ENCODE assay signal across 19 cellular contexts in genomic region chr3:64329037-64329436, GRCh38.
A peak's percentile ranks its signal among the peaks of the same experiment; 100 is the strongest.
DNase-seq lines count a peak whose midpoint lies in the region; ATAC-seq, FAIRE-seq and TF ChIP-seq lines count a peak whose summit lies in the region.
"Had no signal": no experiment of that assay in that cellular context is flagged by ENCODE, and none has a peak within 500 bp of the region (broad histone marks: within the 10 kb centered on the region; RNA-seq: fewer than 3 reads in every experiment).

No MANE protein-coding gene starts in this region.

- peaks cover 12% of the 10 kb centered on the region for H3K9me1 ChIP-seq in IMR-90 (ENCODE audit: insufficient read depth, low read length)

- H4K8ac ChIP-seq in IMR-90 (ENCODE audit: low read depth in 2 of 2, low read length in 2 of 2): no peak overlapping the region

- H3K27ac ChIP-seq in A549 (no peak overlapping the region), IMR-90 (ENCODE audit: insufficient read depth, low read length) (no peak overlapping the region), foreskin keratinocyte (no peak overlapping the region)
- H3K27ac ChIP-seq: uterus had no signal

- no peak for FAIRE-seq in A549 (lab: Jason Lieb, UNC)
- FAIRE-seq: GM12892 had no signal

- 0 out of 2 replicates have a peak, but pooled peaks cover 3% of the 10 kb centered on the region for H3K4me1 Mint-ChIP-seq in WTC11
- peaks cover 10% of the 10 kb centered on the region for H3K4me1 Mint-ChIP-seq in Caco-2 (ENCODE audit: low read depth, unreplicated experiment)
- H3K4me1 Mint-ChIP-seq: activated T-helper 17 cell treated with anti-CD3 and anti-CD28 coated beads, Interleukin-2, amount 50 U/mL, for 72 hours had no signal

- in situ Hi-C loops in IMR-90 (cut with MboI; ENCODE audit: low sequenced_read_pairs): no loop called here

- no peak overlapping the region for H3K56ac ChIP-seq in IMR-90 (ENCODE audit: extremely low read depth, insufficient read depth, low read length)

- H2BK120ac ChIP-seq in IMR-90 (ENCODE audit: low read depth, low read length): 0 out of 2 replicates have a peak overlapping the region, but pooled peaks have one; percentile 10

- H2BK20ac ChIP-seq in IMR-90 (ENCODE audit: low read depth, low read length): peak overlapping the region; percentile 54

- no peak overlapping the region for H2AK9ac ChIP-seq in IMR-90 (replicated peaks; ENCODE audit: low read depth, low read length, poor library complexity)

- no peak overlapping the region for H2BK15ac ChIP-seq in IMR-90 (ENCODE audit: low read depth, low read length)

- DNase-seq in A549 (ENCODE audit: low read depth in 1 of 2, low spot score in 1 of 2) (peak in 1 of 2 experiments; percentile 33), IMR-90 (no peak), WTC11 (ENCODE audit: low spot score) (no peak), foreskin keratinocyte (peak; percentile 18 to 42), activated gamma-delta T cell (lab: John Stamatoyannopoulos, UW) (no peak), NCI-H1417 treated with DMSO at 0.1 percent for 48 hours (lab: John Stamatoyannopoulos, UW) (no peak), cardiac septum (ENCODE audit: low spot score) (no peak), Caco-2 (no peak)
- DNase-seq: effector memory CD4-positive, alpha-beta T cell; GDM1; left colon; mucosa of descending colon; NCI-H1105 treated with DMSO at 0.1 percent for 48 hours; Right ventricle myocardium superior; T-helper 2 cell; uterus had no signal

- peaks cover 0 to 4% of the 10 kb centered on the region in 2 experiments; a peak in 1 of 4 replicates for H3K79me1 ChIP-seq in IMR-90 (ENCODE audit: low read depth in 1 of 2, low read length in 2 of 2)

- TF ChIP-seq RAD21 in A549 (conservative IDR thresholded peaks at IDR 0.05 in 1 of 2, IDR thresholded peaks at IDR 0.05 in 1 of 2) (no peak), IMR-90 (IDR thresholded peaks at IDR 0.05; ENCODE audit: low read length) (0 out of 2 replicates have a peak, but pooled peaks have one; percentile 4)

- H3K9me3 ChIP-seq in A549 (0 out of 3 replicates have a peak, but pooled peaks cover 6% of the 10 kb centered on the region), IMR-90 (ENCODE audit: control insufficient read depth, insufficient read depth, low read length) (no peaks in the 10 kb centered on the region), Caco-2 (no peaks in the 10 kb centered on the region)
- H3K9me3 ChIP-seq: mucosa of descending colon, uterus had no signal

- H2BK5ac ChIP-seq in IMR-90 (ENCODE audit: low read depth, low read length, poor library complexity, severe bottlenecking): no peak overlapping the region

- H3K27ac Mint-ChIP-seq in WTC11 (no peak overlapping the region), Caco-2 (ENCODE audit: unreplicated experiment) (no peak overlapping the region)
- H3K27ac Mint-ChIP-seq: activated T-helper 17 cell treated with anti-CD3 and anti-CD28 coated beads, Interleukin-2, amount 50 U/mL, for 72 hours had no signal

- no peak overlapping the region for H3K23ac ChIP-seq in IMR-90 (ENCODE audit: low read depth, low read length)

- H3K36me3 ChIP-seq in IMR-90 (ENCODE audit: control insufficient read depth, insufficient read depth, low read length) (no peaks in the 10 kb centered on the region), Caco-2 (ENCODE audit: control insufficient read depth, insufficient read depth, low read length) (no peaks in the 10 kb centered on the region)
- H3K36me3 ChIP-seq: uterus had no signal

- no peak overlapping the region for H2AFZ ChIP-seq in IMR-90 (replicated peaks; ENCODE audit: low read length, poor library complexity)

- H4K91ac ChIP-seq in IMR-90 (ENCODE audit: insufficient read depth, low read depth, low read length): no peak overlapping the region

- H3K4ac ChIP-seq in IMR-90 (ENCODE audit: low read depth, low read length): peak overlapping the region; percentile 37; the same call in 1 of the 2 replicates

- peaks cover 4% of the 10 kb centered on the region; the same call in 1 of the 2 replicates for H3K36me3 Mint-ChIP-seq in WTC11
- no peaks in the 10 kb centered on the region for H3K36me3 Mint-ChIP-seq in Caco-2 (ENCODE audit: insufficient read depth, unreplicated experiment)

- dilution Hi-C loops in IMR-90 (cut with HindIII; ENCODE audit: low sequenced_read_pairs, unreplicated experiment): no loop called here

- no peak overlapping the region for H3K4me2 ChIP-seq in A549
- no peak overlapping the region for H3K4me2 ChIP-seq in IMR-90 (ENCODE audit: low read depth, low read length)

- no peak for TF ChIP-seq EP300 in A549 (IDR thresholded peaks at IDR 0.05)

- no peak overlapping the region for H3K9ac ChIP-seq in IMR-90 (ENCODE audit: low read depth, low read length)

- TF ChIP-seq CTCF in A549 (IDR thresholded peaks at IDR 0.05) (no peak), IMR-90 (conservative IDR thresholded peaks at IDR 0.05; ENCODE audit: low read depth, low read length) (no peak), WTC11 (IDR thresholded peaks at IDR 0.05) (no peak), foreskin keratinocyte (conservative IDR thresholded peaks at IDR 0.05) (peak; percentile 65), Caco-2 (IDR thresholded peaks at IDR 0.05; ENCODE audit: insufficient read depth in 1 of 2, low read depth in 1 of 2, low read length in 1 of 2, severe bottlenecking in 1 of 2, unreplicated experiment in 1 of 2) (peak in 1 of 2 experiments; percentile 22)

- H3K27me3 ChIP-seq in IMR-90 (ENCODE audit: control insufficient read depth, insufficient read depth, low read length): no peaks in the 10 kb centered on the region
- no peaks in the 10 kb centered on the region for H3K27me3 ChIP-seq in foreskin keratinocyte
- H3K27me3 ChIP-seq in Caco-2 (replicated peaks; ENCODE audit: control insufficient read depth, insufficient read depth, low read length): no peaks in the 10 kb centered on the region
- H3K27me3 ChIP-seq: uterus had no signal

- H3K4me3 ChIP-seq in A549 (no peak overlapping the region), IMR-90 (ENCODE audit: insufficient read depth, low read depth, low read length) (no peak overlapping the region), Caco-2 (ENCODE audit: low read depth, low read length) (no peak overlapping the region)
- H3K4me3 ChIP-seq: mucosa of descending colon, uterus had no signal

- H3K4me1 ChIP-seq in A549 (no peaks in the 10 kb centered on the region), IMR-90 (ENCODE audit: control insufficient read depth, insufficient read depth, low read length) (peaks cover 7% of the 10 kb centered on the region), foreskin keratinocyte (no peaks in the 10 kb centered on the region), Caco-2 (0 out of 2 replicates have a peak, but pooled peaks cover 7% of the 10 kb centered on the region)
- H3K4me1 ChIP-seq: uterus had no signal

- H2AK5ac ChIP-seq in IMR-90 (ENCODE audit: low read depth, low read length): peak overlapping the region; percentile 66; the same call in 1 of the 2 replicates

- H3K4me3 Mint-ChIP-seq in WTC11 (no peak overlapping the region), Caco-2 (ENCODE audit: unreplicated experiment) (no peak overlapping the region)
- H3K4me3 Mint-ChIP-seq: activated T-helper 17 cell treated with anti-CD3 and anti-CD28 coated beads, Interleukin-2, amount 50 U/mL, for 72 hours had no signal

- TF ChIP-seq POLR2A in A549 (IDR thresholded peaks at IDR 0.05; ENCODE audit: low read length) (no peak), IMR-90 (IDR thresholded peaks at IDR 0.05; ENCODE audit: low read depth, low read length) (no peak)

- no peak overlapping the region for H3K14ac ChIP-seq in IMR-90 (replicated peaks; ENCODE audit: low read depth, low read length)

- CTCF ChIA-PET in A549 (lab: Yijun Ruan, JAX): no interaction called here
- CTCF ChIA-PET in IMR-90 (lab: Yijun Ruan, JAX): interaction anchor here (0.6 kb wide), 1 partner anchor 33 kb away, joined by 3 read pairs; no protein-coding TSS in a partner anchor
- CTCF ChIA-PET in WTC11 (lab: Charles Lee): interaction anchor here (0.6 to 1.0 kb wide), 2 partner anchors 10 to 70 kb away, joined by 4 to 7 read pairs; no protein-coding TSS in a partner anchor
- CTCF ChIA-PET in Caco-2 (lab: Charles Lee): no interaction called here

- POLR2A ChIA-PET in A549 (lab: Yijun Ruan, JAX): no interaction called here
- POLR2A ChIA-PET in IMR-90 (lab: Charles Lee; ENCODE audit: unreplicated experiment): no interaction called here
- POLR2A ChIA-PET in WTC11 (lab: Charles Lee): no interaction called here
- POLR2A ChIA-PET in Caco-2 (lab: Charles Lee): no interaction called here

- BruUV-seq in IMR-90 (replicated peaks; lab: Mats Ljungman, UMichigan) (no TSS peak), Caco-2 (replicated peaks; lab: Mats Ljungman, UMichigan) (no TSS peak)

- intact Hi-C loops in IMR-90 (cut with micrococcal nuclease) (no loop called here), cardiac septum (cut with DNase I) (loop anchor here (10.0 kb wide), 2 partner anchors 64 to 144 kb away; no protein-coding TSS in a partner anchor), Caco-2 (cut with micrococcal nuclease; ENCODE audit: unreplicated experiment) (no loop called here)

- WGBS in A549 (ENCODE audit: missing lambda C conversion rate): 96% methylated on average over 3 of the region's 3 CpGs
- no CpG with 5 or more reads among the region's 3 CpGs for WGBS in IMR-90 (ENCODE audit: extremely low coverage in 2 of 2, insufficient read length in 1 of 2), 2 experiments

- no peak overlapping the region for H4K5ac ChIP-seq in IMR-90 (ENCODE audit: low read depth, low read length)

- peaks cover 14% of the 10 kb centered on the region for H3K9me3 Mint-ChIP-seq in WTC11
- H3K9me3 Mint-ChIP-seq in Caco-2 (ENCODE audit: unreplicated experiment): no peaks in the 10 kb centered on the region
- H3K9me3 Mint-ChIP-seq: activated T-helper 17 cell treated with anti-CD3 and anti-CD28 coated beads, Interleukin-2, amount 50 U/mL, for 72 hours had no signal

- H3K18ac ChIP-seq in IMR-90 (ENCODE audit: low read depth, low read length): no peak overlapping the region

- ATAC-seq in A549 (peak; percentile 50 to 53; a peak in 3 of 6 replicates), IMR-90 (ENCODE audit: low read depth) (no peak), WTC11 (peak; percentile 59), foreskin keratinocyte (peak; percentile 64)
- ATAC-seq: activated T-helper 17 cell treated with anti-CD3 and anti-CD28 coated beads, Interleukin-2, amount 50 U/mL, for 72 hours; left colon; mucosa of descending colon; sciatic nerve had no signal

- no peaks in the 10 kb centered on the region for H4K20me1 ChIP-seq in IMR-90 (ENCODE audit: insufficient read depth, low read length)

- H3K27me3 Mint-ChIP-seq in WTC11 (ENCODE audit: low read depth) (peaks cover 3% of the 10 kb centered on the region; the same call in 1 of the 2 replicates), Caco-2 (ENCODE audit: insufficient read depth, unreplicated experiment) (no peaks in the 10 kb centered on the region)

TF ChIP-seq in IMR-90, 13 proteins besides CTCF, POLR2A, EP300 and RAD21 (continues in another document):
- no peak for TF ChIP-seq RFX5 (IDR thresholded peaks at IDR 0.05; ENCODE audit: low read depth, low read length)
- no peak for TF ChIP-seq RCOR1 (IDR thresholded peaks at IDR 0.05; ENCODE audit: insufficient replicate concordance, low read length)
- no peak for TF ChIP-seq CEBPB (IDR thresholded peaks at IDR 0.05; ENCODE audit: low read depth, low read length)

TF ChIP-seq in WTC11, 78 proteins besides CTCF, POLR2A, EP300 and RAD21 (continues in another document):
- TF ChIP-seq ZNF263 (CRISPR knock-in tag; IDR thresholded peaks at IDR 0.05; ENCODE audit: low read depth) (no peak), NR1H2 (CRISPR knock-in tag; IDR thresholded peaks at IDR 0.05) (no peak), NFATC4 (CRISPR knock-in tag; IDR thresholded peaks at IDR 0.05) (no peak), SOX15 (CRISPR knock-in tag; IDR thresholded peaks at IDR 0.05) (no peak)

Comparison
In these comparisons a context has a peak if more than half of its experiments do, and no peak if none do; other contexts are left out.
1. DNase-seq: peak in foreskin keratinocyte (2 of 2); none in IMR-90 (single experiment), WTC11 (single experiment), activated gamma-delta T cell (single experiment), NCI-H1417 treated with DMSO at 0.1 percent for 48 hours (single experiment), cardiac septum (single experiment) and Caco-2 (0 of 2).
2. CTCF ChIA-PET loops: an anchor here in IMR-90 (0.6 kb wide) and WTC11 (0.6 to 1.0 kb wide); none called in A549 and Caco-2.